28 cellular contexts compared by ENCODE assay signal in the genomic region with DNA sequence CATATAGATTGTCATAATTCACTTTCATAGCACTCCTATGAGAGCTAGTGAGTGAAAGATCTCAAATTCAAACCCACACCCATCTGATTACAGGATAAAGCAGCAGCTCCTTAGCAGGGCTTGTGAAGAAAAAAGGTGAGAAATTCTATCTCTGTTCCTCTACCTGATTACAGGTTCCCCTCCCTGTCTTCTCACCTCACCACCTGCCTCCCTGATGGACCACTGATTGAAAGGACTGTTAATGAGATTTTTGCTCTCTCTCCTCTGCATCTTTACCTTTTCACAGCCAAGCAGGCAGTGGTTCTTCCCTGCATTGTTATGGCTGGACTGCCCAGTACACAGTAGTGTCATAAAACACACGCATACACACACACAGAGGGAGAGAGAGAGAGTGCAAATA.
"Had no signal": no experiment of that assay in that cellular context is flagged by ENCODE, and none has a peak within 500 bp of the region (broad histone marks: within the 10 kb centered on the region; RNA-seq: fewer than 3 reads in every experiment).

No MANE protein-coding gene starts in this region.

- H3K36me3 Mint-ChIP-seq: stimulated activated effector memory CD8-positive, alpha-beta T cell treated with anti-CD3 and anti-CD28 coated beads, Interleukin-12 subunit alpha, Interleukin-12 subunit beta, amount 100 ng/mL, for 72 hours had no signal

- H3K27me3 Mint-ChIP-seq: stimulated activated naive CD8-positive, alpha-beta T cell treated with anti-CD3 and anti-CD28 coated beads, Interleukin-15, Interleukin-2, amounts not matched to agents 100 ng/mL and 50 ng/mL, for 24 hours had no signal

- H3K9me3 ChIP-seq: ovary, psoas muscle, right lobe of liver, sigmoid colon, stomach, thoracic aorta, thyroid gland, tibial nerve, upper lobe of left lung, vagina had no signal

- H3K4me1 Mint-ChIP-seq: natural killer cell; neural crest cell; stimulated activated effector memory CD8-positive, alpha-beta T cell treated with anti-CD3 and anti-CD28 coated beads, Interleukin-12 subunit alpha, Interleukin-12 subunit beta, amount 100 ng/mL, for 72 hours; stimulated activated naive B cell treated with anti-CD40 and anti-IgM and Interleukin-4, amounts not matched to agents 10 μg/mL and 1 μg/mL and 100 μg/mL, for 72 hours had no signal

- H3K9ac ChIP-seq: parathyroid adenoma had no signal

- ATAC-seq: natural killer cell; psoas muscle; right cardiac atrium; right lobe of liver; stimulated activated effector memory CD8-positive, alpha-beta T cell treated with anti-CD3 and anti-CD28 coated beads, Interleukin-12 subunit alpha, Interleukin-12 subunit beta, amount 100 ng/mL, for 72 hours; stimulated activated naive B cell treated with anti-CD40 and anti-IgM and Interleukin-4, amounts not matched to agents 10 μg/mL and 1 μg/mL and 100 μg/mL, for 72 hours had no signal

- H3K4me3 ChIP-seq: ovary, psoas muscle, right lobe of liver, sigmoid colon, stomach, thoracic aorta, thyroid gland, tibial nerve, upper lobe of left lung, vagina had no signal

- H3K27me3 ChIP-seq: ovary, right lobe of liver, sigmoid colon, stomach, thyroid gland, tibial nerve, upper lobe of left lung, vagina had no signal

- H3K36me3 ChIP-seq: ovary, right lobe of liver, sigmoid colon, stomach, thoracic aorta, thyroid gland, tibial nerve, upper lobe of left lung, vagina had no signal

- H3K4me1 ChIP-seq: parathyroid adenoma, psoas muscle, right lobe of liver, stomach, thyroid gland, upper lobe of left lung had no signal

- H3K4me3 Mint-ChIP-seq: natural killer cell; nephron progenitor cell; neural crest cell; stimulated activated effector memory CD8-positive, alpha-beta T cell treated with anti-CD3 and anti-CD28 coated beads, Interleukin-12 subunit alpha, Interleukin-12 subunit beta, amount 100 ng/mL, for 72 hours; stimulated activated naive B cell treated with anti-CD40 and anti-IgM and Interleukin-4, amounts not matched to agents 10 μg/mL and 1 μg/mL and 100 μg/mL, for 72 hours; stimulated activated naive CD8-positive, alpha-beta T cell treated with anti-CD3 and anti-CD28 coated beads, Interleukin-15, Interleukin-2, amounts not matched to agents 100 ng/mL and 50 ng/mL, for 24 hours had no signal

- DNase-seq: natural killer cell; nephron progenitor cell; occipital lobe; ovary; posterior cingulate gyrus; psoas muscle; right cardiac atrium; right lobe of liver; sigmoid colon; small intestine; stimulated activated CD4-positive, alpha-beta T cell treated with anti-CD3 and anti-CD28 coated beads, Interleukin-15, amount 100 ng/mL, for 24 hours; stimulated activated CD4-positive, alpha-beta T cell treated with anti-CD3 and anti-CD28 coated beads, Interleukin-2, amount 100 ng/mL, for 24 hours; stimulated activated CD4-positive, alpha-beta T cell treated with anti-CD3 and anti-CD28 coated beads, Interleukin-2, amount 100 ng/mL, for 48 hours; stimulated activated CD4-positive, alpha-beta T cell treated with anti-CD3 and anti-CD28 coated beads, Interleukin-4, amount 100 ng/mL, for 24 hours; stimulated activated naive B cell treated with anti-CD40 and anti-IgM and Interleukin-4, amounts not matched to agents 10 μg/mL and 1 μg/mL and 100 μg/mL, for 72 hours; stimulated activated naive CD4-positive, alpha-beta T cell treated with Interleukin-2 at 50 U/mL for 16 hours; stomach; thyroid gland; trophoblast cell; upper lobe of left lung had no signal

- H3K27ac ChIP-seq: ovary, parathyroid adenoma, psoas muscle, right lobe of liver, sigmoid colon, stomach, thoracic aorta, thyroid gland, tibial nerve, upper lobe of left lung, vagina had no signal

- H3K27ac Mint-ChIP-seq: natural killer cell; nephron progenitor cell; progenitor cell of endocrine pancreas; stimulated activated effector memory CD8-positive, alpha-beta T cell treated with anti-CD3 and anti-CD28 coated beads, Interleukin-12 subunit alpha, Interleukin-12 subunit beta, amount 100 ng/mL, for 72 hours; stimulated activated naive B cell treated with anti-CD40 and anti-IgM and Interleukin-4, amounts not matched to agents 10 μg/mL and 1 μg/mL and 100 μg/mL, for 72 hours; stimulated activated naive CD8-positive, alpha-beta T cell treated with anti-CD3 and anti-CD28 coated beads, Interleukin-15, Interleukin-2, amounts not matched to agents 100 ng/mL and 50 ng/mL, for 24 hours had no signal
